In genomic region chr2:177391822-177392372, GRCh38 we compare ENCODE assay signal across 8 cellular contexts. TPM values are rescaled to one million over a fixed set of nuclear protein-coding genes. Genes with fewer than 3 reads are reported as not detected.
DNase-seq lines count a peak whose midpoint lies in the region; ATAC-seq and TF ChIP-seq lines count a peak whose summit lies in the region.

No MANE protein-coding gene starts in this region.

- H3K27ac ChIP-seq in right atrium auricular region (peak overlapping the region; percentile 74 to 82), body of pancreas (peak overlapping the region; percentile 40 to 82 (median 80))

- TF ChIP-seq POLR2A in body of pancreas (IDR thresholded peaks at IDR 0.05): no peak

- peak overlapping the region; percentile 75 to 83 for H3K4me3 ChIP-seq in right atrium auricular region
- H3K4me3 ChIP-seq in body of pancreas: peak overlapping the region; percentile 85 to 89

- peak overlapping the region; percentile 86 for H3K4me3 Mint-ChIP-seq in mesothelial cell of epicardium

- whole genome bisulfite sequencing in body of pancreas, 2 donors: 39 to 56% methylated on average over 4 of the region's 4 CpGs

- intact Hi-C loops in Right ventricle myocardium superior (cut with DNase I): no loop called here
- intact Hi-C loops in body of pancreas (cut with DNase I): no loop called here

- peaks cover 35% of the 10 kb centered on the region for H3K4me1 Mint-ChIP-seq in mesothelial cell of epicardium

- H3K27me3 ChIP-seq in right atrium auricular region (no peaks in the 10 kb centered on the region), body of pancreas (no peaks in the 10 kb centered on the region)

- ATAC-seq in Right ventricle myocardium superior (ENCODE audit: poor library complexity): no peak
- ATAC-seq in body of pancreas: no peak

- peak overlapping the region; percentile 89 for H3K27ac Mint-ChIP-seq in mesothelial cell of epicardium

- H3K36me3 ChIP-seq in right atrium auricular region (no peaks in the 10 kb centered on the region), body of pancreas (replicated peaks in 1 of 2; ENCODE audit: insufficient read depth in 1 of 2, low read depth in 2 of 2) (no peaks in the 10 kb centered on the region)

- no peaks in the 10 kb centered on the region for H3K27me3 Mint-ChIP-seq in mesothelial cell of epicardium (ENCODE audit: low read depth)

- no peak for TF ChIP-seq CTCF in right atrium auricular region (IDR thresholded peaks at IDR 0.05)
- TF ChIP-seq CTCF in body of pancreas (IDR thresholded peaks at IDR 0.05): no peak
- TF ChIP-seq CTCF in mesothelial cell of epicardium (IDR thresholded peaks at IDR 0.05; ENCODE audit: unreplicated experiment): no peak

- H3K4me1 ChIP-seq in right atrium auricular region: peaks cover 0 to 22% of the 10 kb centered on the region in 2 donors
- peaks cover 33% of the 10 kb centered on the region for H3K4me1 ChIP-seq in body of pancreas

- no peaks in the 10 kb centered on the region for H3K9me3 ChIP-seq in right atrium auricular region
- no peaks in the 10 kb centered on the region for H3K9me3 ChIP-seq in body of pancreas

- DNase-seq in right atrium auricular region (ENCODE audit: low spot score) (no peak), Right ventricle myocardium superior (no peak), body of pancreas (no peak), mesothelial cell of epicardium (ENCODE audit: low spot score in 2 of 2, unreplicated experiment in 2 of 2) (no peak), NOMO-1 treated with DMSO at 0.1 percent for 48 hours (lab: John Stamatoyannopoulos, UW; ENCODE audit: unreplicated experiment) (no peak), NCI-H1436 treated with DMSO at 0.1 percent for 48 hours (lab: John Stamatoyannopoulos, UW) (no peak), NCI-H524 (lab: John Stamatoyannopoulos, UW) (no peak)
- no peak for DNase-seq in stimulated activated CD4-positive, alpha-beta T cell treated with anti-CD3 and anti-CD28 coated beads, Interleukin-12 subunit alpha, Interleukin-12 subunit beta, amount 100 ng/mL, for 4 hours

- no peaks in the 10 kb centered on the region for H3K9me3 Mint-ChIP-seq in mesothelial cell of epicardium

- H3K36me3 Mint-ChIP-seq in mesothelial cell of epicardium: peaks cover 2% of the 10 kb centered on the region

RNA-seq across cellular contexts. Expression of gene AGPS, which starts 0.7 kb away (rescaled TPM):
- total RNA-seq in right atrium auricular region: 10 to 100 TPM; 12.3 to 17.8 TPM
- total RNA-seq in Right ventricle myocardium superior: 27.7 TPM
- total RNA-seq in body of pancreas: 10 to 100 TPM; 18.4 to 57.7 TPM
- 43.9 to 47.9 TPM (median 47.3 TPM) in 3 replicates for total RNA-seq in mesothelial cell of epicardium
